Comparison of ENCODE assay signal across 8 cellular contexts in the genomic region with DNA sequence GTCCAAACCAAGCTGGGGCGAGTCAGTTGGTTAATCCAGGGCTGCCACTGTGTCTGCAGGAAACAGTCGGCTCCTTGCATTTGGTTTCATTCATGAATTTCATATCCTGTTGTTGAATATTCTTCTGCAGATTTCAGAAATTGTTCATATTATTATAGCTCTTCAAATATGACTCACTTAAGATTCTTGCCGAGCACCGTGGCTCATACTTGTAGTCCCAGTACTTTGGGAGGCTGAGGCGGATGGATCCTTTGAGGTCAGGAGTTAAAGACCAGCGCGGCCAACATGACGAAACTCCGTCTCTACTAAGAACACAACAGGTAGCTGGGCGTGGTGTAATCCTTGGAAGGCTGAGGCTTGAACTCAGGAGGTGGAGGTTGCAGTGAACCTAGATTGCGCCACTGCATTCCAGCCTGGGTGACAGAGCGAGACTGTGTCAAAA. TPM values are rescaled to one million over a fixed set of nuclear protein-coding genes. Genes with fewer than 3 reads are reported as not detected.
DNase-seq lines count a peak whose midpoint lies in the region; ATAC-seq, FAIRE-seq and TF ChIP-seq lines count a peak whose summit lies in the region.

No MANE protein-coding gene starts in this region.

- no peak overlapping the region for H2BK5ac ChIP-seq in mesendoderm (ENCODE audit: low read length)

- H3K4me1 ChIP-seq in ascending aorta, result peaks cover 15 to 35% of the 10 kb centered on the region in 2 donors
- H3K4me1 ChIP-seq in HepG2 (ENCODE audit: insufficient read depth, low read length), result peaks cover 48% of the 10 kb centered on the region
- H3K4me1 ChIP-seq in mesendoderm (ENCODE audit: control insufficient read depth, low read depth, low read length), result peaks cover 24% of the 10 kb centered on the region

- no peak overlapping the region for H2BK15ac ChIP-seq in mesendoderm (replicated peaks; ENCODE audit: low read depth)

- in situ Hi-C loops in HepG2 (cut with HindIII; ENCODE audit: extremely low pct_ligation_motif_present, low pct_unique_long_range_greater_than_20kb), result no loop called here

- peak overlapping the region; percentile 85 to 86 for H3K27ac ChIP-seq in ascending aorta
- no peak overlapping the region for H3K27ac ChIP-seq in HepG2 (ENCODE audit: extremely low read length, insufficient read depth, low read length)
- H3K27ac ChIP-seq in mesendoderm (ENCODE audit: low read depth, low read length), result no peak overlapping the region

- no peak overlapping the region for H3K4ac ChIP-seq in mesendoderm (ENCODE audit: low read depth, low read length)

- no peak overlapping the region for H3K56ac ChIP-seq in mesendoderm (ENCODE audit: low read length)

- H2AFZ ChIP-seq in HepG2 (ENCODE audit: low read length), result no peak overlapping the region

- no peaks in the 10 kb centered on the region for H3K9me3 ChIP-seq in ascending aorta
- no peaks in the 10 kb centered on the region for H3K9me3 ChIP-seq in HepG2 (ENCODE audit: low read length)

- peak; percentile 54 for DNase-seq in AG04449 (ENCODE audit: low read depth, low spot score)
- DNase-seq in HK-2 (ENCODE audit: unreplicated experiment), result peak; percentile 38
- DNase-seq in ascending aorta (ENCODE audit: low spot score in 2 of 2), result no peak
- peak; percentile 55 for DNase-seq in HepG2 (ENCODE audit: low spot score)
- DNase-seq in GM10266 (ENCODE audit: extremely low spot score), result no peak
- no peak for DNase-seq in mesendoderm
- no peak for DNase-seq in NCI-H2171 (lab: John Stamatoyannopoulos, UW)

- TF ChIP-seq POLR2A in HepG2 (IDR thresholded peaks at IDR 0.05; ENCODE audit: insufficient read depth in 1 of 2, low read depth in 2 of 2, low read length in 2 of 2), result no peak

- H3K36me3 ChIP-seq in ascending aorta, result no peaks in the 10 kb centered on the region
- H3K36me3 ChIP-seq in HepG2 (replicated peaks in 1 of 2; ENCODE audit: control insufficient read depth in 1 of 2, insufficient read depth in 2 of 2, low read length in 2 of 2), result no peaks in the 10 kb centered on the region
- no peaks in the 10 kb centered on the region for H3K36me3 ChIP-seq in mesendoderm (ENCODE audit: control insufficient read depth, insufficient read depth, low read length)

- TF ChIP-seq RAD21 in HepG2 (CRISPR knock-in tag; IDR thresholded peaks at IDR 0.05), result no peak

- no peak overlapping the region for H3K18ac ChIP-seq in mesendoderm (ENCODE audit: low read length)

- no peak overlapping the region for H4K8ac ChIP-seq in mesendoderm (ENCODE audit: low read depth, low read length)

- peaks cover 21% of the 10 kb centered on the region for H3K79me1 ChIP-seq in mesendoderm (ENCODE audit: low read length)

- intact Hi-C loops in ascending aorta (cut with DNase I) (loop anchor here (1.0 to 5.0 kb wide), 3 partner anchors 16 to 44 kb away; no protein-coding TSS in a partner anchor), HepG2 (cut with micrococcal nuclease; ENCODE audit: unreplicated experiment) (no loop called here)

- no peak for TF ChIP-seq CTCF in AG04449 (IDR thresholded peaks at IDR 0.05; ENCODE audit: insufficient read depth, low read length, missing control alignments)
- no peak for TF ChIP-seq CTCF in ascending aorta (IDR thresholded peaks at IDR 0.05)
- no peak for TF ChIP-seq CTCF in HepG2 (CRISPR knock-in tag; IDR thresholded peaks at IDR 0.05)
- no peak for TF ChIP-seq CTCF in GM10266 (IDR thresholded peaks at IDR 0.05; ENCODE audit: control insufficient read depth, insufficient read depth, low read depth, missing control alignments)

- no TSS peak for BruUV-seq in HepG2 (replicated peaks; lab: Mats Ljungman, UMichigan)

- POLR2A ChIA-PET in AG04449 (lab: Yijun Ruan, JAX) (interaction anchor here (1.1 to 1.7 kb wide), 4 partner anchors 20 to 46 kb away, joined by 3 to 6 read pairs (median 4); no protein-coding TSS in a partner anchor), HepG2 (lab: Yijun Ruan, JAX) (no interaction called here)

- no peak overlapping the region for H2BK120ac ChIP-seq in mesendoderm (ENCODE audit: low read depth, low read length)

- 12% methylated on average over 12 of the region's 12 CpGs for WGBS in HepG2 (ENCODE audit: low lambda C conversion rate)
- WGBS in mesendoderm (ENCODE audit: extremely low coverage, insufficient coverage, low lambda C conversion rate), result no CpG with 5 or more reads among the region's 12 CpGs

- ATAC-seq in HepG2 (peak; percentile 19; the same call in 2 of the 3 replicates), HG02938 (IDR thresholded peaks at IDR 0.05; ENCODE audit: unreplicated experiment) (no peak)

- no peak overlapping the region for H4K5ac ChIP-seq in mesendoderm (ENCODE audit: low read length)

- no peak overlapping the region for H2AK5ac ChIP-seq in mesendoderm (ENCODE audit: low read length)

- TF ChIP-seq EP300 in HepG2 (IDR thresholded peaks at IDR 0.05; ENCODE audit: low read depth in 2 of 2, low read length in 2 of 2) (peak in 1 of 2 experiments; percentile 31; a peak in 1 of 4 replicates), HepG2 (CRISPR knock-in tag; IDR thresholded peaks at IDR 0.05; ENCODE audit: borderline replicate concordance) (peak; percentile 22; the same call in 1 of the 2 replicates)

- H3K23ac ChIP-seq in mesendoderm (ENCODE audit: low read length), result no peak overlapping the region

- no peaks in the 10 kb centered on the region for H4K20me1 ChIP-seq in HepG2 (ENCODE audit: insufficient read depth, low read length)

- H3K4me3 ChIP-seq in AG04449 (ENCODE audit: low read depth, low read length) (no peak overlapping the region; the same call in 1 of the 2 replicates), ascending aorta (peak overlapping the region in 1 of 2 donors; percentile 32), HepG2 (replicated peaks in 1 of 3; ENCODE audit: insufficient read depth in 1 of 3, low read depth in 2 of 3, low read length in 3 of 3) (no peak overlapping the region), mesendoderm (ENCODE audit: low read length) (no peak overlapping the region)

- CTCF ChIA-PET in AG04449 (lab: Yijun Ruan, JAX), result interaction anchor here (0.8 to 2.1 kb wide), 5 partner anchors 15 to 113 kb away, joined by 3 to 15 read pairs (median 5); no protein-coding TSS in a partner anchor
- CTCF ChIA-PET in HepG2 (lab: Yijun Ruan, JAX; ENCODE audit: low intra/inter-chr PET ratio, low total read pairs), result no interaction called here

- no peaks in the 10 kb centered on the region for H3K27me3 ChIP-seq in ascending aorta
- no peaks in the 10 kb centered on the region; a peak in 1 of 5 replicates for H3K27me3 ChIP-seq in HepG2 (ENCODE audit: control insufficient read depth in 1 of 2, insufficient read depth in 2 of 2, low read length in 2 of 2)
- H3K27me3 ChIP-seq in mesendoderm (ENCODE audit: insufficient read depth, low read length, poor library complexity), result no peaks in the 10 kb centered on the region

- H3K79me2 ChIP-seq in HepG2 (ENCODE audit: insufficient read depth, low read length) (no peaks in the 10 kb centered on the region), mesendoderm (ENCODE audit: control insufficient read depth, insufficient read depth, low read length) (peaks cover 31% of the 10 kb centered on the region)

- FAIRE-seq in HepG2 (lab: Jason Lieb, UNC), result no peak

- H3K9ac ChIP-seq in HepG2 (ENCODE audit: insufficient read depth, low read depth, low read length) (no peak overlapping the region), mesendoderm (ENCODE audit: low read length) (no peak overlapping the region)

- H3K4me2 ChIP-seq in HepG2 (ENCODE audit: low read depth, low read length) (peak overlapping the region; percentile 15; the same call in 1 of the 2 replicates), mesendoderm (ENCODE audit: low read length) (no peak overlapping the region)

TF ChIP-seq in HepG2, 621 proteins besides CTCF, POLR2A, EP300 and RAD21 (continues in another document):
- TF ChIP-seq TEAD3 (CRISPR knock-in tag; optimal IDR thresholded peaks at IDR 0.05; ENCODE audit: borderline replicate concordance), result peak; percentile 84
- no peak for TF ChIP-seq ZNF296 (CRISPR knock-in tag; conservative IDR thresholded peaks at IDR 0.05)
- no peak for TF ChIP-seq CENPX (CRISPR knock-in tag; IDR thresholded peaks at IDR 0.05)
- TF ChIP-seq NCOR1 (IDR thresholded peaks at IDR 0.05; ENCODE audit: borderline replicate concordance, low read length), result no peak
- TF ChIP-seq ZNF251 (CRISPR knock-in tag; IDR thresholded peaks at IDR 0.05), result no peak
- no peak for TF ChIP-seq SOX13 (IDR thresholded peaks at IDR 0.05)
- peak in 1 of 2 experiments; percentile 6; a peak in 1 of 4 replicates for TF ChIP-seq SOX13 (CRISPR knock-in tag; conservative IDR thresholded peaks at IDR 0.05 in 1 of 2, IDR thresholded peaks at IDR 0.05 in 1 of 2)

RNA-seq across cellular contexts. Expression of gene PFKP, which starts 24.0 kb away (rescaled TPM):
- total RNA-seq in ascending aorta (197 TPM), HepG2 (2016; rRNA removed; fragmentation: Illumina TruSeq; extraction: Trizol) (0.80 and 1.3 TPM in 2 replicates)
- total RNA-seq in HepG2 (2016; cell fraction: cytosol; rRNA removed; fragmentation: Illumina TruSeq; extraction: Trizol; ENCODE audit: low read depth), result 0.26 and 0.51 TPM in 2 replicates
- 0.52 and 0.78 TPM in 2 replicates for total RNA-seq in HepG2 (2016; cell fraction: insoluble cytoplasmic fraction; rRNA removed; fragmentation: Illumina TruSeq; extraction: Trizol)
- total RNA-seq in HepG2 (2016; cell fraction: membrane; rRNA removed; fragmentation: Illumina TruSeq; extraction: Trizol), result 0.72 and 1.1 TPM in 2 replicates
- 1.5 and 2.3 TPM in 2 replicates for total RNA-seq in HepG2 (2016; cell fraction: nucleus; rRNA removed; fragmentation: Illumina TruSeq; extraction: Trizol)
- polyA plus RNA-seq in HepG2 (2011; rRNA removed), result 1.9 and 2.4 TPM in 2 replicates
- polyA plus RNA-seq in HepG2 (2011; cell fraction: cytosol; rRNA removed), result 1.1 and 2.1 TPM in 2 replicates
- polyA plus RNA-seq in HepG2 (2011; cell fraction: nucleus; rRNA removed), result 4.2 and 9.0 TPM in 2 replicates
- 1.1 and 1.3 TPM in 2 replicates for polyA plus RNA-seq in HepG2 (2012)
- polyA plus RNA-seq in HepG2 (2016; cell fraction: cytosol; fragmentation: Illumina TruSeq; extraction: Trizol; ENCODE audit: low read depth), result 0.06 and 0.10 TPM in 2 replicates
- polyA plus RNA-seq in HepG2 (2016; cell fraction: insoluble cytoplasmic fraction; fragmentation: Illumina TruSeq; extraction: Trizol; ENCODE audit: low read depth), result 0.36 and 0.66 TPM in 2 replicates
- 0.11 and 0.49 TPM in 2 replicates for polyA plus RNA-seq in HepG2 (2016; cell fraction: membrane; fragmentation: Illumina TruSeq; extraction: Trizol; ENCODE audit: low read depth)
- 0.51 and 1.1 TPM in 2 replicates for polyA plus RNA-seq in HepG2 (2016; cell fraction: nucleus; fragmentation: Illumina TruSeq; extraction: Trizol; ENCODE audit: insufficient read depth, low read depth)
- 4.4 and 87.6 TPM in 2 replicates for polyA minus RNA-seq in HepG2 (2011; rRNA and poly(A)+ RNA removed; ENCODE audit: low replicate concordance)
- 2.4 and 2.7 TPM in 2 replicates for polyA minus RNA-seq in HepG2 (2011; cell fraction: cytosol; rRNA and poly(A)+ RNA removed)
- polyA minus RNA-seq in HepG2 (2011; cell fraction: nucleus; rRNA and poly(A)+ RNA removed), result 1.5 and 3.5 TPM in 2 replicates
- 43.2 TPM for polyA plus RNA-seq in mesendoderm (2013, experiment 1 of 2)
- polyA plus RNA-seq in mesendoderm (2013, experiment 2 of 2), result 46.8 TPM

Comparison
In these comparisons a context has a peak if more than half of its experiments do, and no peak if none do; other contexts are left out.
1. DNase-seq: peak in AG04449 (single experiment), HK-2 (single experiment) and HepG2 (single experiment); none in ascending aorta (0 of 2), GM10266 (single experiment), mesendoderm (single experiment) and NCI-H2171 (single experiment).
2. H3K27ac ChIP-seq: peak in ascending aorta (2 of 2); none in HepG2 (single experiment) and mesendoderm (single experiment).
3. RNA of gene PFKP, which starts 24.0 kb away (total RNA-seq): 197 TPM in ascending aorta (single experiment); 0.26 to 2.3 TPM in HepG2; every median in the first group is over 10 times any median in the second.